In the genomic region with DNA sequence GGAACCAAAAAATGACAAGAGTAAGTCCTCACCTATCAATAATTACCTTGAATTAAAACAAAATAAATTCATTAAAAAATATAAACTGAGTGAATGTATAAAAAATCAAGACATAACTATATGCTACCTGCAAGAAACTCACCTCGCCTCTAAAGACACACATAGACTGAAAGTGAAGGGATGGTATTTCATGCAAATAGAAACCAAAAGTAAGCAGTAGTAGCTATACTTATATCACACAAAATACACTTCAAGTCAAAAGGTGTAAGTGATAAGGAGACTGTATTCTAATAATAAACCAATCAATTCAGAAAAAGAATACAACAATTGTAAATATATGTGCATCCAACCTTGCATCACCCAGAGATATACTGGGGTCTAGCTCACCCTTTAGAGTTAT, we compare ENCODE assay signal across 15 cellular contexts.
DNase-seq lines count a peak whose midpoint lies in the region; ATAC-seq and TF ChIP-seq lines count a peak whose summit lies in the region.
"Had no signal": no experiment of that assay in that cellular context is flagged by ENCODE, and none has a peak within 500 bp of the region (broad histone marks: within the 10 kb centered on the region; RNA-seq: fewer than 3 reads in every experiment).

No MANE protein-coding gene starts in this region.

- no peaks in the 10 kb centered on the region for H3F3A ChIP-seq in Loucy (ENCODE audit: low read depth)

- intact Hi-C loops in right lobe of liver (cut with DNase I) = no loop called here

- WGBS in right lobe of liver (ENCODE audit: insufficient coverage, low coverage, low lambda C conversion rate, missing lambda C conversion rate) = 50% methylated on average over 1 of the region's 1 CpG

- no peak overlapping the region for H3K27ac Mint-ChIP-seq in immature natural killer cell
- H3K27ac Mint-ChIP-seq: CD4-positive, CD25-positive, alpha-beta regulatory T cell had no signal

- H3K4me2 ChIP-seq in Loucy (ENCODE audit: low read depth, low read length, poor library complexity, severe bottlenecking) = peak overlapping the region; percentile 12
- H3K4me2 ChIP-seq: smooth muscle cell had no signal

- H3K4me1 Mint-ChIP-seq in immature natural killer cell = no peaks in the 10 kb centered on the region
- H3K4me1 Mint-ChIP-seq: CD4-positive, CD25-positive, alpha-beta regulatory T cell had no signal

- H3K9me3 Mint-ChIP-seq in immature natural killer cell = peaks cover 0 to 14% (median 5%) of the 10 kb centered on the region in 6 donors

- H3K9me3 ChIP-seq in Loucy (ENCODE audit: insufficient read depth, low read depth, low read length) = no peaks in the 10 kb centered on the region; the same call in 1 of the 2 replicates
- H3K9me3 ChIP-seq in right lobe of liver = no peaks in the 10 kb centered on the region

- no peak overlapping the region for H3K27ac ChIP-seq in right lobe of liver
- H3K27ac ChIP-seq: dorsolateral prefrontal cortex had no signal

- no peak overlapping the region for H3K9ac ChIP-seq in Loucy (ENCODE audit: low read depth, low read length, poor library complexity, severe bottlenecking)

- H3K27me3 ChIP-seq in Loucy (ENCODE audit: insufficient read depth, low read length, poor library complexity, severe bottlenecking) = no peaks in the 10 kb centered on the region
- H3K27me3 ChIP-seq in right lobe of liver = no peaks in the 10 kb centered on the region

- ATAC-seq in GM19023 (IDR thresholded peaks at IDR 0.05; ENCODE audit: unreplicated experiment) (peak; percentile 92), GM21717 (IDR thresholded peaks at IDR 0.05; ENCODE audit: unreplicated experiment) (peak; percentile 98), HG03060 (IDR thresholded peaks at IDR 0.05; ENCODE audit: low read depth, unreplicated experiment) (peak; percentile 89), right lobe of liver (no peak)

- DNase-seq in right lobe of liver (no peak), SKM-1 (lab: John Stamatoyannopoulos, UW; ENCODE audit: unreplicated experiment) (no peak), anterior cingulate cortex (lab: John Stamatoyannopoulos, UW) (no peak), immature natural killer cell (no peak)
- DNase-seq: activated CD4-positive, CD25-positive, alpha-beta regulatory T cell treated with anti-CD3 and anti-CD28 coated beads, Interleukin-2, amount 50 U/mL, for 72 hours; aorta; CD4-positive, CD25-positive, alpha-beta regulatory T cell; dorsolateral prefrontal cortex; GF-D8; NCI-H187 had no signal

- H4K20me1 ChIP-seq in Loucy (ENCODE audit: insufficient read depth, low read length, poor library complexity, severe bottlenecking) = no peaks in the 10 kb centered on the region

- no peak overlapping the region for H2AFZ ChIP-seq in Loucy (ENCODE audit: low read length)

- H3K4me3 ChIP-seq in Loucy (ENCODE audit: low read length, poor library complexity, severe bottlenecking) (no peak overlapping the region), right lobe of liver (no peak overlapping the region)
- H3K4me3 ChIP-seq: dorsolateral prefrontal cortex, smooth muscle cell had no signal

- peaks cover 0 to 4% (median 3%) of the 10 kb centered on the region in 3 donors for H3K27me3 Mint-ChIP-seq in immature natural killer cell (ENCODE audit: low read depth in 3 of 3)
- H3K27me3 Mint-ChIP-seq: CD4-positive, CD25-positive, alpha-beta regulatory T cell had no signal

- no peaks in the 10 kb centered on the region for H3K36me3 ChIP-seq in Loucy (ENCODE audit: insufficient read depth, low read length)
- no peaks in the 10 kb centered on the region for H3K36me3 ChIP-seq in right lobe of liver

- TF ChIP-seq POLR2A in right lobe of liver (IDR thresholded peaks at IDR 0.05) = no peak

- H3K36me3 Mint-ChIP-seq in immature natural killer cell = no peaks in the 10 kb centered on the region
- H3K36me3 Mint-ChIP-seq: CD4-positive, CD25-positive, alpha-beta regulatory T cell had no signal

- H3K9me2 ChIP-seq in Loucy (replicated peaks; ENCODE audit: low read depth, low read length) = no peaks in the 10 kb centered on the region

- H3K4me3 Mint-ChIP-seq in immature natural killer cell = no peak overlapping the region
- H3K4me3 Mint-ChIP-seq: CD4-positive, CD25-positive, alpha-beta regulatory T cell had no signal

- no peaks in the 10 kb centered on the region for H3K79me2 ChIP-seq in Loucy (ENCODE audit: insufficient read depth, low read length)

- no peak for TF ChIP-seq CTCF in Loucy (conservative IDR thresholded peaks at IDR 0.05; ENCODE audit: low read length)
- no peak for TF ChIP-seq CTCF in right lobe of liver (IDR thresholded peaks at IDR 0.05)

- H3K4me1 ChIP-seq in Loucy (ENCODE audit: insufficient read depth, low read length, poor library complexity, severe bottlenecking) = peaks cover 14% of the 10 kb centered on the region
- H3K4me1 ChIP-seq in right lobe of liver = no peaks in the 10 kb centered on the region

Comparison
In these comparisons a context has a peak if more than half of its experiments do, and no peak if none do; other contexts are left out.
1. ATAC-seq: peak in GM19023 (single experiment), GM21717 (single experiment) and HG03060 (single experiment); none in right lobe of liver (0 of 4).